In genomic region chr13:110363009-110363408, GRCh38 we compare ENCODE assay signal across 11 cellular contexts. TPM values are rescaled to one million over a fixed set of nuclear protein-coding genes. Genes with fewer than 3 reads are reported as not detected.
A peak's percentile ranks its signal among the peaks of the same experiment; 100 is the strongest.
DNase-seq lines count a peak whose midpoint lies in the region; ATAC-seq and TF ChIP-seq lines count a peak whose summit lies in the region.
"Had no signal": no experiment of that assay in that cellular context is flagged by ENCODE, and none has a peak within 500 bp of the region (broad histone marks: within the 10 kb centered on the region; RNA-seq: fewer than 3 reads in every experiment).

No MANE protein-coding gene starts in this region.

- H3K4me1 ChIP-seq in SK-N-SH (ENCODE audit: control insufficient read depth in 1 of 2, insufficient read depth in 2 of 2, low read depth in 1 of 2, low read length in 1 of 2), result peaks cover 0 to 31% of the 10 kb centered on the region in 2 experiments; a peak in 3 of 4 replicates
- peaks cover 58% of the 10 kb centered on the region for H3K4me1 ChIP-seq in stomach smooth muscle (ENCODE audit: control insufficient read depth, insufficient read depth, low read length)

- TF ChIP-seq EP300 in SK-N-SH (IDR thresholded peaks at IDR 0.05; ENCODE audit: borderline replicate concordance in 1 of 2, low read depth in 1 of 2, low read length in 1 of 2), result no peak

- CTCF ChIA-PET in SK-N-SH (lab: Yijun Ruan, JAX), result interaction anchor here (0.8 to 0.9 kb wide), 2 partner anchors 43 to 54 kb away, joined by 3 read pairs; no protein-coding TSS in a partner anchor

- TF ChIP-seq RAD21 in SK-N-SH (IDR thresholded peaks at IDR 0.05; ENCODE audit: low read length), result peak; percentile 22

- H3K4me2 ChIP-seq in SK-N-SH, result no peak overlapping the region

- DNase-seq in SK-N-SH, result no peak
- peak; percentile 63 for DNase-seq in iPS-NIHi11 (ENCODE audit: low spot score)
- no peak for DNase-seq in NCI-H2029 treated with DMSO at 0.1 percent for 48 hours (lab: John Stamatoyannopoulos, UW)
- DNase-seq in DMS153 (lab: John Stamatoyannopoulos, UW), result no peak
- no peak for DNase-seq in NCI-H510A (lab: John Stamatoyannopoulos, UW)
- DNase-seq: activated CD8-positive, alpha-beta T cell treated with anti-CD3 and anti-CD28 coated beads for 36 hours; activated naive CD4-positive, alpha-beta T cell treated with anti-CD3 and anti-CD28 coated beads, Interleukin-2, amount 10 ng/mL, durations not matched to agents 7 days and 5 days; naive thymus-derived CD4-positive, alpha-beta T cell had no signal

- H3K27ac ChIP-seq in SK-N-SH (ENCODE audit: low read depth in 2 of 2, low read length in 1 of 2), result no peak overlapping the region
- H3K27ac ChIP-seq in stomach smooth muscle (ENCODE audit: low read length), result peak overlapping the region; percentile 55

- H3K9me3 ChIP-seq in SK-N-SH (no peaks in the 10 kb centered on the region), stomach smooth muscle (ENCODE audit: control insufficient read depth in 2 of 2, low read length in 2 of 2) (no peaks in the 10 kb centered on the region)

- H3K9ac ChIP-seq in SK-N-SH, result no peak overlapping the region
- H3K9ac ChIP-seq in stomach smooth muscle (ENCODE audit: low read length in 2 of 2), result no peak overlapping the region

- H2AFZ ChIP-seq in SK-N-SH (ENCODE audit: low read depth), result no peak overlapping the region

- H3K4me3 ChIP-seq in SK-N-SH (ENCODE audit: low read depth in 2 of 2, low read length in 1 of 2) (no peak overlapping the region), stomach smooth muscle (ENCODE audit: low read length in 2 of 2) (no peak overlapping the region)

- no peaks in the 10 kb centered on the region for H4K20me1 ChIP-seq in SK-N-SH (ENCODE audit: insufficient read depth)

- no peak for ATAC-seq in GM21786 (IDR thresholded peaks at IDR 0.05; ENCODE audit: unreplicated experiment)
- ATAC-seq: activated CD8-positive, alpha-beta T cell treated with anti-CD3 and anti-CD28 coated beads for 36 hours; naive thymus-derived CD4-positive, alpha-beta T cell had no signal

- TF ChIP-seq CTCF in GM12873 (IDR thresholded peaks at IDR 0.05; ENCODE audit: insufficient read depth, low read depth, low read length, missing control alignments) (peak; percentile 33), SK-N-SH (IDR thresholded peaks at IDR 0.05) (peak; percentile 40)

- H3K27me3 ChIP-seq in SK-N-SH (ENCODE audit: insufficient read depth) (no peaks in the 10 kb centered on the region), stomach smooth muscle (ENCODE audit: control insufficient read depth in 1 of 2, insufficient read depth in 2 of 2, low read length in 2 of 2) (no peaks in the 10 kb centered on the region)

- peaks cover 38% of the 10 kb centered on the region; the same call in 1 of the 2 replicates for H3K79me2 ChIP-seq in SK-N-SH (ENCODE audit: insufficient read depth)

- H3F3A ChIP-seq in SK-N-SH (replicated peaks; ENCODE audit: insufficient read depth), result peaks cover 7% of the 10 kb centered on the region

- WGBS in SK-N-SH (ENCODE audit: low lambda C conversion rate), result 94% methylated on average over 7 of the region's 8 CpGs

- peaks cover 4 to 17% of the 10 kb centered on the region in 2 experiments for H3K36me3 ChIP-seq in SK-N-SH (replicated peaks in 1 of 2; ENCODE audit: control insufficient read depth in 1 of 2, insufficient read depth in 2 of 2, low read length in 1 of 2)
- H3K36me3 ChIP-seq in stomach smooth muscle (ENCODE audit: control insufficient read depth in 2 of 2, insufficient read depth in 2 of 2, low read length in 2 of 2), result peaks cover 13 to 18% of the 10 kb centered on the region in 2 donors

- POLR2A ChIA-PET in SK-N-SH (lab: Yijun Ruan, JAX), result interaction anchor here (0.8 kb wide), 1 partner anchor 58 kb away, joined by 3 read pairs; no protein-coding TSS in a partner anchor

- H3K9me2 ChIP-seq in SK-N-SH, result no peaks in the 10 kb centered on the region

TF ChIP-seq in SK-N-SH, 30 proteins besides CTCF, POLR2A, EP300 and RAD21 (continues in another document):
- TF ChIP-seq, protein P1, sequence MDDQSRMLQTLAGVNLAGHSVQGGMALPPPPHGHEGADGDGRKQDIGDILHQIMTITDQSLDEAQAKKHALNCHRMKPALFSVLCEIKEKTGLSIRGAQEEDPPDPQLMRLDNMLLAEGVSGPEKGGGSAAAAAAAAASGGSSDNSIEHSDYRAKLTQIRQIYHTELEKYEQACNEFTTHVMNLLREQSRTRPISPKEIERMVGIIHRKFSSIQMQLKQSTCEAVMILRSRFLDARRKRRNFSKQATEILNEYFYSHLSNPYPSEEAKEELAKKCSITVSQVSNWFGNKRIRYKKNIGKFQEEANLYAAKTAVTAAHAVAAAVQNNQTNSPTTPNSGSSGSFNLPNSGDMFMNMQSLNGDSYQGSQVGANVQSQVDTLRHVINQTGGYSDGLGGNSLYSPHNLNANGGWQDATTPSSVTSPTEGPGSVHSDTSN (IDR thresholded peaks at IDR 0.05), result no peak
- TF ChIP-seq, protein P2, sequence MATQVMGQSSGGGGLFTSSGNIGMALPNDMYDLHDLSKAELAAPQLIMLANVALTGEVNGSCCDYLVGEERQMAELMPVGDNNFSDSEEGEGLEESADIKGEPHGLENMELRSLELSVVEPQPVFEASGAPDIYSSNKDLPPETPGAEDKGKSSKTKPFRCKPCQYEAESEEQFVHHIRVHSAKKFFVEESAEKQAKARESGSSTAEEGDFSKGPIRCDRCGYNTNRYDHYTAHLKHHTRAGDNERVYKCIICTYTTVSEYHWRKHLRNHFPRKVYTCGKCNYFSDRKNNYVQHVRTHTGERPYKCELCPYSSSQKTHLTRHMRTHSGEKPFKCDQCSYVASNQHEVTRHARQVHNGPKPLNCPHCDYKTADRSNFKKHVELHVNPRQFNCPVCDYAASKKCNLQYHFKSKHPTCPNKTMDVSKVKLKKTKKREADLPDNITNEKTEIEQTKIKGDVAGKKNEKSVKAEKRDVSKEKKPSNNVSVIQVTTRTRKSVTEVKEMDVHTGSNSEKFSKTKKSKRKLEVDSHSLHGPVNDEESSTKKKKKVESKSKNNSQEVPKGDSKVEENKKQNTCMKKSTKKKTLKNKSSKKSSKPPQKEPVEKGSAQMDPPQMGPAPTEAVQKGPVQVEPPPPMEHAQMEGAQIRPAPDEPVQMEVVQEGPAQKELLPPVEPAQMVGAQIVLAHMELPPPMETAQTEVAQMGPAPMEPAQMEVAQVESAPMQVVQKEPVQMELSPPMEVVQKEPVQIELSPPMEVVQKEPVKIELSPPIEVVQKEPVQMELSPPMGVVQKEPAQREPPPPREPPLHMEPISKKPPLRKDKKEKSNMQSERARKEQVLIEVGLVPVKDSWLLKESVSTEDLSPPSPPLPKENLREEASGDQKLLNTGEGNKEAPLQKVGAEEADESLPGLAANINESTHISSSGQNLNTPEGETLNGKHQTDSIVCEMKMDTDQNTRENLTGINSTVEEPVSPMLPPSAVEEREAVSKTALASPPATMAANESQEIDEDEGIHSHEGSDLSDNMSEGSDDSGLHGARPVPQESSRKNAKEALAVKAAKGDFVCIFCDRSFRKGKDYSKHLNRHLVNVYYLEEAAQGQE (IDR thresholded peaks at IDR 0.05; ENCODE audit: low read depth, low read length), result no peak
- TF ChIP-seq ZBTB33 (IDR thresholded peaks at IDR 0.05; ENCODE audit: borderline replicate concordance, low read depth) (no peak), CHD2 (IDR thresholded peaks at IDR 0.05; ENCODE audit: low read length, partially characterized antibody) (no peak), TEAD4 (IDR thresholded peaks at IDR 0.05; ENCODE audit: borderline replicate concordance, insufficient read depth) (no peak), RCOR1 (IDR thresholded peaks at IDR 0.05; ENCODE audit: low read length) (no peak), RFX5 (IDR thresholded peaks at IDR 0.05; ENCODE audit: low read length) (no peak), NRF1 (IDR thresholded peaks at IDR 0.05; ENCODE audit: low read depth, low read length) (no peak), FOXJ3 (CRISPR knock-in tag; IDR thresholded peaks at IDR 0.05) (no peak), EZH2phosphoT487 (IDR thresholded peaks at IDR 0.05; ENCODE audit: borderline replicate concordance, low read depth) (no peak), GATA2 (CRISPR knock-in tag; IDR thresholded peaks at IDR 0.05) (no peak), JUND (IDR thresholded peaks at IDR 0.05) (no peak), SIN3A (IDR thresholded peaks at IDR 0.05; ENCODE audit: borderline replicate concordance, low read depth, low read length) (no peak)
- TF ChIP-seq, protein P3, sequence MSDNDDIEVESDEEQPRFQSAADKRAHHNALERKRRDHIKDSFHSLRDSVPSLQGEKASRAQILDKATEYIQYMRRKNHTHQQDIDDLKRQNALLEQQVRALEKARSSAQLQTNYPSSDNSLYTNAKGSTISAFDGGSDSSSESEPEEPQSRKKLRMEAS (IDR thresholded peaks at IDR 0.05; ENCODE audit: low read depth), result no peak

RNA-seq across cellular contexts. Expression of gene COL4A2, which starts 55.9 kb away (rescaled TPM):
- polyA plus RNA-seq in SK-N-SH (2012; rRNA removed), result 61.1 and 137 TPM in 2 replicates
- 42.5 and 60.6 TPM in 2 replicates for polyA plus RNA-seq in SK-N-SH (2012; cell fraction: cytosol; rRNA removed)
- 103 and 166 TPM in 2 replicates for polyA plus RNA-seq in SK-N-SH (2012; cell fraction: nucleus; rRNA removed)
- polyA plus RNA-seq: naive thymus-derived CD4-positive, alpha-beta T cell had no signal

RNA-seq across cellular contexts. Expression of gene COL4A1, which starts 56.1 kb away (rescaled TPM):
- 28.2 and 30.3 TPM in 2 replicates for polyA plus RNA-seq in SK-N-SH (2012; rRNA removed)
- 28.1 and 32.5 TPM in 2 replicates for polyA plus RNA-seq in SK-N-SH (2012; cell fraction: cytosol; rRNA removed)
- polyA plus RNA-seq in SK-N-SH (2012; cell fraction: nucleus; rRNA removed), result 48.2 and 61.1 TPM in 2 replicates
- polyA plus RNA-seq: naive thymus-derived CD4-positive, alpha-beta T cell had no signal
